Comparison of ENCODE assay signal across 1 cellular context in the genomic region with DNA sequence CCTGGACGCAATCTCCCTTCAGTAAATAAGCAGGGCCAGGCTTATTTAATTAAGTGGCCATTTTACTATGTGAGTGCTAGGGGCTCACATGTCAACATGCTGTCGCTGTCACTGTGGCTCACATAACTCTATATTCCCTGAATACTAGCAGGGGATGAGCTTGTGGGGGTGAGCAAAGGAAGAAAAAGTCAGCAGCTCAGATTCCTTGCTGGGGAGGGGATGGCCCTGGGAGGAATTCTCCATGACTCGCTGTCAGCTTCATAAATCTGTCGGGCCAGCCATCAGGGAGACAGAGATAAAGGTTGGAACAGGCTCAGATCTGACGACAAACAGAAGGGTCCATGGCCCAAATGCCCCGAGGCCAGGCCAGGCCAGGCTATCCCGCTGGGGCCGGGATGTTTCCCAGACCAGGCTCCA.
A peak's percentile ranks its signal among the peaks of the same experiment; 100 is the strongest.
TF ChIP-seq lines count a peak whose summit lies in the region.

No MANE protein-coding gene starts in this region.

TF ChIP-seq in K562, 482 proteins besides CTCF, POLR2A, EP300 and RAD21 (continued from another document):
- TF ChIP-seq, protein P1, sequence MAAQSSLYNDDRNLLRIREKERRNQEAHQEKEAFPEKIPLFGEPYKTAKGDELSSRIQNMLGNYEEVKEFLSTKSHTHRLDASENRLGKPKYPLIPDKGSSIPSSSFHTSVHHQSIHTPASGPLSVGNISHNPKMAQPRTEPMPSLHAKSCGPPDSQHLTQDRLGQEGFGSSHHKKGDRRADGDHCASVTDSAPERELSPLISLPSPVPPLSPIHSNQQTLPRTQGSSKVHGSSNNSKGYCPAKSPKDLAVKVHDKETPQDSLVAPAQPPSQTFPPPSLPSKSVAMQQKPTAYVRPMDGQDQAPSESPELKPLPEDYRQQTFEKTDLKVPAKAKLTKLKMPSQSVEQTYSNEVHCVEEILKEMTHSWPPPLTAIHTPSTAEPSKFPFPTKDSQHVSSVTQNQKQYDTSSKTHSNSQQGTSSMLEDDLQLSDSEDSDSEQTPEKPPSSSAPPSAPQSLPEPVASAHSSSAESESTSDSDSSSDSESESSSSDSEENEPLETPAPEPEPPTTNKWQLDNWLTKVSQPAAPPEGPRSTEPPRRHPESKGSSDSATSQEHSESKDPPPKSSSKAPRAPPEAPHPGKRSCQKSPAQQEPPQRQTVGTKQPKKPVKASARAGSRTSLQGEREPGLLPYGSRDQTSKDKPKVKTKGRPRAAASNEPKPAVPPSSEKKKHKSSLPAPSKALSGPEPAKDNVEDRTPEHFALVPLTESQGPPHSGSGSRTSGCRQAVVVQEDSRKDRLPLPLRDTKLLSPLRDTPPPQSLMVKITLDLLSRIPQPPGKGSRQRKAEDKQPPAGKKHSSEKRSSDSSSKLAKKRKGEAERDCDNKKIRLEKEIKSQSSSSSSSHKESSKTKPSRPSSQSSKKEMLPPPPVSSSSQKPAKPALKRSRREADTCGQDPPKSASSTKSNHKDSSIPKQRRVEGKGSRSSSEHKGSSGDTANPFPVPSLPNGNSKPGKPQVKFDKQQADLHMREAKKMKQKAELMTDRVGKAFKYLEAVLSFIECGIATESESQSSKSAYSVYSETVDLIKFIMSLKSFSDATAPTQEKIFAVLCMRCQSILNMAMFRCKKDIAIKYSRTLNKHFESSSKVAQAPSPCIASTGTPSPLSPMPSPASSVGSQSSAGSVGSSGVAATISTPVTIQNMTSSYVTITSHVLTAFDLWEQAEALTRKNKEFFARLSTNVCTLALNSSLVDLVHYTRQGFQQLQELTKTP (IDR thresholded peaks at IDR 0.05; ENCODE audit: low read depth in 1 of 2, partially characterized antibody in 2 of 2) = no peak
- TF ChIP-seq ZNF785 (CRISPR knock-in tag; IDR thresholded peaks at IDR 0.05) (no peak), L3MBTL2 (IDR thresholded peaks at IDR 0.05) (peak; percentile 43), MTA2 (IDR thresholded peaks at IDR 0.05; ENCODE audit: low read depth) (peak; percentile 81), SMAD4 (CRISPR knock-in tag; conservative IDR thresholded peaks at IDR 0.05) (peak; percentile 48; the same call in 1 of the 2 replicates), SOX6 (IDR thresholded peaks at IDR 0.05) (peak; percentile 68; the same call in 1 of the 2 replicates), ETV1 (tag; conservative IDR thresholded peaks at IDR 0.05; ENCODE audit: low read depth) (0 out of 2 replicates have a peak, but pooled peaks have one; percentile 7), CBX8 (IDR thresholded peaks at IDR 0.05; ENCODE audit: borderline replicate concordance, extremely low read depth, low read depth, low read length, poor library complexity, severe bottlenecking) (no peak), MECOM (CRISPR knock-in tag; IDR thresholded peaks at IDR 0.05) (peak; percentile 87), NFXL1 (CRISPR knock-in tag; IDR thresholded peaks at IDR 0.05) (no peak), KDM1A (IDR thresholded peaks at IDR 0.05) (peak; percentile 96 to 97), GABPA (tag; conservative IDR thresholded peaks at IDR 0.05; ENCODE audit: low read depth) (no peak), HMGN3 (IDR thresholded peaks at IDR 0.05; ENCODE audit: borderline replicate concordance, extremely low read depth, insufficient read length, low read depth, low read length) (no peak), ZBTB43 (CRISPR knock-in tag; IDR thresholded peaks at IDR 0.05) (no peak), ARID1B (IDR thresholded peaks at IDR 0.05) (peak; percentile 94), ZC3H4 (CRISPR knock-in tag; IDR thresholded peaks at IDR 0.05; ENCODE audit: borderline replicate concordance) (no peak), MTA3 (IDR thresholded peaks at IDR 0.05; ENCODE audit: borderline replicate concordance) (0 out of 2 replicates have a peak, but pooled peaks have one; percentile 22), SMARCA4 (IDR thresholded peaks at IDR 0.05) (peak; percentile 85), PHF21A (IDR thresholded peaks at IDR 0.05; ENCODE audit: borderline replicate concordance, low read depth) (peak; percentile 61; the same call in 1 of the 2 replicates), ZNF431 (CRISPR knock-in tag; IDR thresholded peaks at IDR 0.05) (no peak), HDAC1 (IDR thresholded peaks at IDR 0.05) (peak in 1 of 2 experiments; percentile 87; a peak in 2 of 4 replicates), ZNF696 (CRISPR knock-in tag; conservative IDR thresholded peaks at IDR 0.05) (no peak), RCOR1 (IDR thresholded peaks at IDR 0.05; ENCODE audit: borderline replicate concordance in 1 of 2, low read depth in 2 of 2, low read length in 2 of 2) (peak; percentile 85 to 99), FOXA3 (CRISPR knock-in tag; conservative IDR thresholded peaks at IDR 0.05 in 1 of 2, IDR thresholded peaks at IDR 0.05 in 1 of 2) (0 out of 4 replicates have a peak, but pooled peaks of 1 of the 2 experiments have one; percentile 51), MYC (IDR thresholded peaks at IDR 0.05; ENCODE audit: low read depth, low read length) (0 out of 2 replicates have a peak, but pooled peaks have one; percentile 22), MYC (CRISPR knock-in tag; IDR thresholded peaks at IDR 0.05; ENCODE audit: borderline replicate concordance, low read depth) (no peak), HDAC2 (IDR thresholded peaks at IDR 0.05) (peak; percentile 88), NRF1 (conservative IDR thresholded peaks at IDR 0.05 in 1 of 2, IDR thresholded peaks at IDR 0.05 in 1 of 2) (no peak), NCOA6 (IDR thresholded peaks at IDR 0.05) (no peak), NFATC3 (IDR thresholded peaks at IDR 0.05) (no peak), CCNT2 (IDR thresholded peaks at IDR 0.05; ENCODE audit: borderline replicate concordance, extremely low read depth, insufficient read length, low read depth, low read length) (peak; percentile 36), NCOR1 (IDR thresholded peaks at IDR 0.05) (peak; percentile 76), TEAD4 (IDR thresholded peaks at IDR 0.05; ENCODE audit: low read length) (peak; percentile 90), TEAD4 (CRISPR knock-in tag; IDR thresholded peaks at IDR 0.05; ENCODE audit: borderline replicate concordance) (no peak), ZNF217 (CRISPR knock-in tag; IDR thresholded peaks at IDR 0.05) (no peak), HLTF (IDR thresholded peaks at IDR 0.05) (no peak), MTA1 (IDR thresholded peaks at IDR 0.05; ENCODE audit: borderline replicate concordance) (peak; percentile 33; the same call in 1 of the 2 replicates), ZNF644 (tag; IDR thresholded peaks at IDR 0.05; ENCODE audit: low read depth) (0 out of 2 replicates have a peak, but pooled peaks have one; percentile 24), JUND (IDR thresholded peaks at IDR 0.05; ENCODE audit: borderline replicate concordance, low read depth, low read length) (peak; percentile 47; the same call in 1 of the 2 replicates), JUND (tag; IDR thresholded peaks at IDR 0.05; ENCODE audit: borderline replicate concordance, low read depth, low read length) (peak; percentile 60; the same call in 1 of the 3 replicates), MEIS2 (IDR thresholded peaks at IDR 0.05; ENCODE audit: partially characterized antibody) (peak; percentile 99), FOXM1 (IDR thresholded peaks at IDR 0.05; ENCODE audit: low read depth) (peak; percentile 53; the same call in 1 of the 2 replicates), FOXM1 (CRISPR knock-in tag; IDR thresholded peaks at IDR 0.05; ENCODE audit: low read depth) (no peak), ATF1 (CRISPR knock-in tag; IDR thresholded peaks at IDR 0.05) (no peak), ATF1 (tag; IDR thresholded peaks at IDR 0.05) (peak; percentile 58), HCFC1 (IDR thresholded peaks at IDR 0.05; ENCODE audit: low read depth, low read length) (no peak), SMARCE1 (IDR thresholded peaks at IDR 0.05) (peak; percentile 81), RBFOX2 (IDR thresholded peaks at IDR 0.05; ENCODE audit: low read depth, low read length) (no peak), PTTG1 (tag; IDR thresholded peaks at IDR 0.05; ENCODE audit: low read depth) (no peak), HNRNPK (IDR thresholded peaks at IDR 0.05; ENCODE audit: low read depth, low read length, poor library complexity, severe bottlenecking) (no peak), PRPF4 (IDR thresholded peaks at IDR 0.05; ENCODE audit: insufficient read depth, low read depth, low read length, poor library complexity, severe bottlenecking) (no peak), PCBP2 (IDR thresholded peaks at IDR 0.05; ENCODE audit: low read depth, low read length, poor library complexity, severe bottlenecking) (no peak), NFIC (IDR thresholded peaks at IDR 0.05) (peak; percentile 76), GATA2 (CRISPR knock-in tag; IDR thresholded peaks at IDR 0.05) (peak; percentile 86), TBL1XR1 (IDR thresholded peaks at IDR 0.05; ENCODE audit: low read length in 2 of 2) (peak in 1 of 2 experiments; percentile 44; a peak in 1 of 4 replicates)
- TF ChIP-seq, protein P2, sequence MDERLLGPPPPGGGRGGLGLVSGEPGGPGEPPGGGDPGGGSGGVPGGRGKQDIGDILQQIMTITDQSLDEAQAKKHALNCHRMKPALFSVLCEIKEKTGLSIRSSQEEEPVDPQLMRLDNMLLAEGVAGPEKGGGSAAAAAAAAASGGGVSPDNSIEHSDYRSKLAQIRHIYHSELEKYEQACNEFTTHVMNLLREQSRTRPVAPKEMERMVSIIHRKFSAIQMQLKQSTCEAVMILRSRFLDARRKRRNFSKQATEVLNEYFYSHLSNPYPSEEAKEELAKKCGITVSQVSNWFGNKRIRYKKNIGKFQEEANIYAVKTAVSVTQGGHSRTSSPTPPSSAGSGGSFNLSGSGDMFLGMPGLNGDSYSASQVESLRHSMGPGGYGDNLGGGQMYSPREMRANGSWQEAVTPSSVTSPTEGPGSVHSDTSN (CRISPR knock-in tag; IDR thresholded peaks at IDR 0.05; ENCODE audit: low read depth) = peak; percentile 55
- TF ChIP-seq, protein P2 (tag; conservative IDR thresholded peaks at IDR 0.05; ENCODE audit: low read depth) = peak; percentile 98
- TF ChIP-seq, protein P3, sequence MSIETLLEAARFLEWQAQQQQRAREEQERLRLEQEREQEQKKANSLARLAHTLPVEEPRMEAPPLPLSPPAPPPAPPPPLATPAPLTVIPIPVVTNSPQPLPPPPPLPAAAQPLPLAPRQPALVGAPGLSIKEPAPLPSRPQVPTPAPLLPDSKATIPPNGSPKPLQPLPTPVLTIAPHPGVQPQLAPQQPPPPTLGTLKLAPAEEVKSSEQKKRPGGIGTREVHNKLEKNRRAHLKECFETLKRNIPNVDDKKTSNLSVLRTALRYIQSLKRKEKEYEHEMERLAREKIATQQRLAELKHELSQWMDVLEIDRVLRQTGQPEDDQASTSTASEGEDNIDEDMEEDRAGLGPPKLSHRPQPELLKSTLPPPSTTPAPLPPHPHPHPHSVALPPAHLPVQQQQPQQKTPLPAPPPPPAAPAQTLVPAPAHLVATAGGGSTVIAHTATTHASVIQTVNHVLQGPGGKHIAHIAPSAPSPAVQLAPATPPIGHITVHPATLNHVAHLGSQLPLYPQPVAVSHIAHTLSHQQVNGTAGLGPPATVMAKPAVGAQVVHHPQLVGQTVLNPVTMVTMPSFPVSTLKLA (conservative IDR thresholded peaks at IDR 0.05) = peak in 1 of 2 experiments; percentile 30; a peak in 1 of 4 replicates
